ENCODE assay signal across 8 cellular contexts in genomic region chr9:129203556-129203909, GRCh38. TPM values are rescaled to one million over a fixed set of nuclear protein-coding genes. Genes with fewer than 3 reads are reported as not detected.
DNase-seq lines count a peak whose midpoint lies in the region; ATAC-seq, FAIRE-seq and TF ChIP-seq lines count a peak whose summit lies in the region.

No MANE protein-coding gene starts in this region.

- H3K27ac ChIP-seq in BLaER1: no peak overlapping the region
- no peak overlapping the region for H3K27ac ChIP-seq in pancreas

- no peaks in the 10 kb centered on the region for H3K36me3 Mint-ChIP-seq in endothelial cell (ENCODE audit: low read depth, unreplicated experiment)

- H3K36me3 ChIP-seq in BLaER1: no peaks in the 10 kb centered on the region
- no peaks in the 10 kb centered on the region for H3K36me3 ChIP-seq in NT2/D1 (ENCODE audit: insufficient read depth, insufficient read length, low read length)
- no peaks in the 10 kb centered on the region for H3K36me3 ChIP-seq in pancreas

- no peaks in the 10 kb centered on the region for H3K9me3 Mint-ChIP-seq in endothelial cell (ENCODE audit: unreplicated experiment)

- H4K20me1 ChIP-seq in BLaER1: no peaks in the 10 kb centered on the region

- DNase-seq in NT2/D1 (ENCODE audit: low read depth, low spot score) (no peak), endothelial cell (ENCODE audit: low spot score) (no peak), pancreas (peak in 1 of 6 donors; percentile 40), CD1c-positive myeloid dendritic cell (ENCODE audit: extremely low spot score) (no peak), KG1 (lab: John Stamatoyannopoulos, UW) (no peak), activated gamma-delta T cell treated with Interleukin-2 at 50 U/mL for 16 hours (no peak), iPS-NIHi7 (ENCODE audit: extremely low spot score) (no peak)

- peaks cover 2% of the 10 kb centered on the region for H3K4me1 Mint-ChIP-seq in endothelial cell (ENCODE audit: unreplicated experiment)

- peak overlapping the region; percentile 79 for H3K4me3 Mint-ChIP-seq in endothelial cell (ENCODE audit: unreplicated experiment)

- H3K9ac ChIP-seq in BLaER1 (no peak overlapping the region), NT2/D1 (ENCODE audit: insufficient read length, low read depth) (peak overlapping the region; percentile 47)

- H3K27me3 ChIP-seq in BLaER1: no peaks in the 10 kb centered on the region
- peaks cover 10% of the 10 kb centered on the region for H3K27me3 ChIP-seq in NT2/D1 (ENCODE audit: insufficient read depth, insufficient read length)
- H3K27me3 ChIP-seq in pancreas: no peaks in the 10 kb centered on the region

- TF ChIP-seq CTCF in endothelial cell (IDR thresholded peaks at IDR 0.05; ENCODE audit: unreplicated experiment) (no peak), pancreas (IDR thresholded peaks at IDR 0.05) (no peak)

- H3K9me3 ChIP-seq in BLaER1 (no peaks in the 10 kb centered on the region), NT2/D1 (ENCODE audit: insufficient read depth, low read length) (no peaks in the 10 kb centered on the region), pancreas (no peaks in the 10 kb centered on the region)

- WGBS in pancreas, 2 donors: 71 to 73% methylated on average over 11 of the region's 11 CpGs

- intact Hi-C loops in pancreas (cut with DNase I): no loop called here

- H3K4me3 ChIP-seq in BLaER1: no peak overlapping the region; the same call in 1 of the 2 replicates
- peak overlapping the region; percentile 55 for H3K4me3 ChIP-seq in NT2/D1 (ENCODE audit: insufficient read length, low read depth)
- H3K4me3 ChIP-seq in pancreas: peak overlapping the region in 3 of 4 donors; percentile 61 to 73 (median 71)

- H3K4me1 ChIP-seq in BLaER1 (peaks cover 15% of the 10 kb centered on the region), NT2/D1 (ENCODE audit: insufficient read depth, insufficient read length) (peaks cover 10% of the 10 kb centered on the region), pancreas (no peaks in the 10 kb centered on the region)

- FAIRE-seq in pancreas (lab: Jason Lieb, UNC): no peak

- ATAC-seq in pancreas: no peak

- H3K27me3 Mint-ChIP-seq in endothelial cell (ENCODE audit: unreplicated experiment): peaks cover 1% of the 10 kb centered on the region

- peak overlapping the region; percentile 67 for H3K4me2 ChIP-seq in BLaER1

- H3K27ac Mint-ChIP-seq in endothelial cell (ENCODE audit: unreplicated experiment): no peak overlapping the region

RNA-seq across cellular contexts. Expression of gene IER5L, which starts 25.5 kb away (rescaled TPM):
- total RNA-seq in endothelial cell (ENCODE audit: unreplicated experiment): 5.2 TPM
- 10 to 100 TPM in 1 of 6 donors, 1 to 10 TPM in 5; 1.8 to 13.2 (median 4.6) TPM for total RNA-seq in pancreas
- polyA plus RNA-seq in pancreas: 10 to 100 TPM in 1 of 2 donors, 1 to 10 TPM in 1; 6.1 to 14.3 TPM
